Comparison of ENCODE assay signal across 1 cellular context in the genomic region with DNA sequence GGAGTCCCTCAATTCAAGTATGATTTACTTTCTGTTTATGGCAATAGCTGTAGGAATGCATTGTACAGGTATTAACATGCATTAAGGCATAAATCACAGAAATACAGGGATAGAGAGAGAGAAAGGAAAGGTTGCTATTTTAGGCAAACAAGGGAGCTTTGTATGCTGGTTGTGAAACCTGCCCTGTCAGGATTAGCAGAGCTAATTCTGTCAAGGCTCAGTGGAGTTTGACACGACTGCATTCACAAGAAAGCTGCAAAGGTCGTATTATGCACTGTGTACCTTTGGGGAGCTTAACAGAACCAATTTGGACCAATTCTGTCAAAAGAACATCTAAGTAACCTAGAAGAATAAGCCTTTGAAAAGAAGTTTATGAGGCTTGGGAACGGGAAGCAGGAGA.
A peak's percentile ranks its signal among the peaks of the same experiment; 100 is the strongest.
TF ChIP-seq lines count a peak whose summit lies in the region.

No MANE protein-coding gene starts in this region.

TF ChIP-seq in HepG2, 621 proteins besides CTCF, POLR2A, EP300 and RAD21 (continued from another document):
- TF ChIP-seq DMTF1 (CRISPR knock-in tag; IDR thresholded peaks at IDR 0.05): no peak
- no peak for TF ChIP-seq CREB1 (IDR thresholded peaks at IDR 0.05)
- TF ChIP-seq CREB1 (CRISPR knock-in tag; IDR thresholded peaks at IDR 0.05): no peak
- TF ChIP-seq GATA4 (IDR thresholded peaks at IDR 0.05; ENCODE audit: borderline replicate concordance, low read depth): no peak
- peak; percentile 65; the same call in 1 of the 2 replicates for TF ChIP-seq AHDC1 (CRISPR knock-in tag; IDR thresholded peaks at IDR 0.05; ENCODE audit: borderline replicate concordance)
- no peak for TF ChIP-seq BCL6 (CRISPR knock-in tag; IDR thresholded peaks at IDR 0.05)
- TF ChIP-seq, protein P1, sequence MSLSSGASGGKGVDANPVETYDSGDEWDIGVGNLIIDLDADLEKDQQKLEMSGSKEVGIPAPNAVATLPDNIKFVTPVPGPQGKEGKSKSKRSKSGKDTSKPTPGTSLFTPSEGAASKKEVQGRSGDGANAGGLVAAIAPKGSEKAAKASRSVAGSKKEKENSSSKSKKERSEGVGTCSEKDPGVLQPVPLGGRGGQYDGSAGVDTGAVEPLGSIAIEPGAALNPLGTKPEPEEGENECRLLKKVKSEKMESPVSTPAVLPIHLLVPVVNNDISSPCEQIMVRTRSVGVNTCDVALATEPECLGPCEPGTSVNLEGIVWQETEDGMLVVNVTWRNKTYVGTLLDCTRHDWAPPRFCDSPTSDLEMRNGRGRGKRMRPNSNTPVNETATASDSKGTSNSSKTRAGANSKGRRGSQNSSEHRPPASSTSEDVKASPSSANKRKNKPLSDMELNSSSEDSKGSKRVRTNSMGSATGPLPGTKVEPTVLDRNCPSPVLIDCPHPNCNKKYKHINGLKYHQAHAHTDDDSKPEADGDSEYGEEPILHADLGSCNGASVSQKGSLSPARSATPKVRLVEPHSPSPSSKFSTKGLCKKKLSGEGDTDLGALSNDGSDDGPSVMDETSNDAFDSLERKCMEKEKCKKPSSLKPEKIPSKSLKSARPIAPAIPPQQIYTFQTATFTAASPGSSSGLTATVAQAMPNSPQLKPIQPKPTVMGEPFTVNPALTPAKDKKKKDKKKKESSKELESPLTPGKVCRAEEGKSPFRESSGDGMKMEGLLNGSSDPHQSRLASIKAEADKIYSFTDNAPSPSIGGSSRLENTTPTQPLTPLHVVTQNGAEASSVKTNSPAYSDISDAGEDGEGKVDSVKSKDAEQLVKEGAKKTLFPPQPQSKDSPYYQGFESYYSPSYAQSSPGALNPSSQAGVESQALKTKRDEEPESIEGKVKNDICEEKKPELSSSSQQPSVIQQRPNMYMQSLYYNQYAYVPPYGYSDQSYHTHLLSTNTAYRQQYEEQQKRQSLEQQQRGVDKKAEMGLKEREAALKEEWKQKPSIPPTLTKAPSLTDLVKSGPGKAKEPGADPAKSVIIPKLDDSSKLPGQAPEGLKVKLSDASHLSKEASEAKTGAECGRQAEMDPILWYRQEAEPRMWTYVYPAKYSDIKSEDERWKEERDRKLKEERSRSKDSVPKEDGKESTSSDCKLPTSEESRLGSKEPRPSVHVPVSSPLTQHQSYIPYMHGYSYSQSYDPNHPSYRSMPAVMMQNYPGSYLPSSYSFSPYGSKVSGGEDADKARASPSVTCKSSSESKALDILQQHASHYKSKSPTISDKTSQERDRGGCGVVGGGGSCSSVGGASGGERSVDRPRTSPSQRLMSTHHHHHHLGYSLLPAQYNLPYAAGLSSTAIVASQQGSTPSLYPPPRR (CRISPR knock-in tag; IDR thresholded peaks at IDR 0.05; ENCODE audit: borderline replicate concordance): peak; percentile 58; the same call in 1 of the 2 replicates
- TF ChIP-seq NFIB (CRISPR knock-in tag; IDR thresholded peaks at IDR 0.05; ENCODE audit: borderline replicate concordance): no peak
- no peak for TF ChIP-seq PBX3 (CRISPR knock-in tag; IDR thresholded peaks at IDR 0.05; ENCODE audit: borderline replicate concordance)
- no peak for TF ChIP-seq DMAP1 (CRISPR knock-in tag; IDR thresholded peaks at IDR 0.05)
- peak; percentile 34 for TF ChIP-seq SAP130 (CRISPR knock-in tag; IDR thresholded peaks at IDR 0.05; ENCODE audit: low read depth)
- TF ChIP-seq NCOR1 (IDR thresholded peaks at IDR 0.05; ENCODE audit: borderline replicate concordance, low read length): no peak
- TF ChIP-seq MZF1 (CRISPR knock-in tag; IDR thresholded peaks at IDR 0.05; ENCODE audit: borderline replicate concordance): no peak
TF ChIP-seq in HepG2: peak in this region for 49.
